ENCODE assay signal across 13 cellular contexts in genomic region chr22:20781272-20781990, GRCh38. TPM values are rescaled to one million over a fixed set of nuclear protein-coding genes. Genes with fewer than 3 reads are reported as not detected.
DNase-seq lines count a peak whose midpoint lies in the region; TF ChIP-seq lines count a peak whose summit lies in the region.
"Had no signal": no experiment of that assay in that cellular context is flagged by ENCODE, and none has a peak within 500 bp of the region (broad histone marks: within the 10 kb centered on the region; RNA-seq: fewer than 3 reads in every experiment).

No MANE protein-coding gene starts in this region.

- no peaks in the 10 kb centered on the region for H3K27me3 ChIP-seq in transverse colon

- H3K36me3 Mint-ChIP-seq in activated naive CD4-positive, alpha-beta T cell treated with anti-CD3 and anti-CD28 coated beads for 36 hours (ENCODE audit: low read depth), result peaks cover 1% of the 10 kb centered on the region
- peaks cover 17% of the 10 kb centered on the region for H3K36me3 Mint-ChIP-seq in activated naive CD4-positive, alpha-beta T cell treated with anti-CD3 and anti-CD28 coated beads, Interleukin-2, amount 10 ng/mL, durations not matched to agents 7 days and 5 days
- H3K36me3 Mint-ChIP-seq in T-helper 2 cell treated with Interferon-gamma antibody and Interleukin-4, amounts not matched to agents 5 μg/mL and 100 μg/mL, for 36 hours (ENCODE audit: low read depth), result peaks cover 9% of the 10 kb centered on the region
- H3K36me3 Mint-ChIP-seq in stimulated activated naive CD8-positive, alpha-beta T cell treated with anti-CD3 and anti-CD28 coated beads, Interleukin-15, Interleukin-2, amounts not matched to agents 100 ng/mL and 50 ng/mL, for 24 hours (ENCODE audit: low read depth), result peaks cover 8% of the 10 kb centered on the region

- H3K9me3 ChIP-seq in transverse colon, result no peaks in the 10 kb centered on the region

- DNase-seq in activated naive CD4-positive, alpha-beta T cell treated with anti-CD3 and anti-CD28 coated beads for 36 hours, result peak; percentile 37
- DNase-seq in activated naive CD4-positive, alpha-beta T cell treated with anti-CD3 and anti-CD28 coated beads, Interleukin-2, amount 10 ng/mL, durations not matched to agents 7 days and 5 days, result no peak
- peak; percentile 67 for DNase-seq in T-helper 2 cell treated with Interferon-gamma antibody and Interleukin-4, amounts not matched to agents 5 μg/mL and 100 μg/mL, for 36 hours (ENCODE audit: low spot score)
- DNase-seq in fibroblast of pulmonary artery (ENCODE audit: low read depth), result peak; percentile 30
- DNase-seq in transverse colon, result no peak
- DNase-seq in COR-L47 (lab: John Stamatoyannopoulos, UW), result no peak
- DNase-seq in EL, result no peak
- DNase-seq: DMS79 treated with DMSO at 0.1 percent for 48 hours; left colon; naive thymus-derived CD8-positive, alpha-beta T cell; NCI-H69 had no signal

- no peak for TF ChIP-seq POLR2A in transverse colon (IDR thresholded peaks at IDR 0.05)

- H3K4me3 ChIP-seq in fibroblast of pulmonary artery (replicated peaks; ENCODE audit: low read depth, low read length), result no peak overlapping the region
- no peak overlapping the region for H3K4me3 ChIP-seq in transverse colon
- H3K4me3 ChIP-seq: GM23338 had no signal

- H3K4me3 Mint-ChIP-seq in activated naive CD4-positive, alpha-beta T cell treated with anti-CD3 and anti-CD28 coated beads for 36 hours, result no peak overlapping the region
- no peak overlapping the region for H3K4me3 Mint-ChIP-seq in activated naive CD4-positive, alpha-beta T cell treated with anti-CD3 and anti-CD28 coated beads, Interleukin-2, amount 10 ng/mL, durations not matched to agents 7 days and 5 days
- H3K4me3 Mint-ChIP-seq in T-helper 2 cell treated with Interferon-gamma antibody and Interleukin-4, amounts not matched to agents 5 μg/mL and 100 μg/mL, for 36 hours, result no peak overlapping the region
- no peak overlapping the region for H3K4me3 Mint-ChIP-seq in stimulated activated naive CD8-positive, alpha-beta T cell treated with anti-CD3 and anti-CD28 coated beads, Interleukin-15, Interleukin-2, amounts not matched to agents 100 ng/mL and 50 ng/mL, for 24 hours
- H3K4me3 Mint-ChIP-seq: GM23338; naive thymus-derived CD8-positive, alpha-beta T cell had no signal

- WGBS in transverse colon (ENCODE audit: low coverage in 1 of 2), 2 donors, result 86 to 95% methylated on average over 8 to 11 of the region's 11 CpGs

- TF ChIP-seq CTCF in fibroblast of pulmonary artery (IDR thresholded peaks at IDR 0.05; ENCODE audit: low read length, missing control alignments) (no peak), transverse colon (IDR thresholded peaks at IDR 0.05) (no peak)

- TF ChIP-seq EP300 in transverse colon (IDR thresholded peaks at IDR 0.05; ENCODE audit: low read depth), result no peak

- H3K27me3 Mint-ChIP-seq in activated naive CD4-positive, alpha-beta T cell treated with anti-CD3 and anti-CD28 coated beads for 36 hours (ENCODE audit: low read depth), result no peaks in the 10 kb centered on the region
- H3K27me3 Mint-ChIP-seq in activated naive CD4-positive, alpha-beta T cell treated with anti-CD3 and anti-CD28 coated beads, Interleukin-2, amount 10 ng/mL, durations not matched to agents 7 days and 5 days, result no peaks in the 10 kb centered on the region
- H3K27me3 Mint-ChIP-seq in T-helper 2 cell treated with Interferon-gamma antibody and Interleukin-4, amounts not matched to agents 5 μg/mL and 100 μg/mL, for 36 hours (ENCODE audit: low read depth), result no peaks in the 10 kb centered on the region
- no peaks in the 10 kb centered on the region for H3K27me3 Mint-ChIP-seq in stimulated activated naive CD8-positive, alpha-beta T cell treated with anti-CD3 and anti-CD28 coated beads, Interleukin-15, Interleukin-2, amounts not matched to agents 100 ng/mL and 50 ng/mL, for 24 hours
- H3K27me3 Mint-ChIP-seq: naive thymus-derived CD8-positive, alpha-beta T cell had no signal

- H3K9me3 Mint-ChIP-seq in activated naive CD4-positive, alpha-beta T cell treated with anti-CD3 and anti-CD28 coated beads for 36 hours, result no peaks in the 10 kb centered on the region
- H3K9me3 Mint-ChIP-seq in activated naive CD4-positive, alpha-beta T cell treated with anti-CD3 and anti-CD28 coated beads, Interleukin-2, amount 10 ng/mL, durations not matched to agents 7 days and 5 days, result no peaks in the 10 kb centered on the region
- H3K9me3 Mint-ChIP-seq in T-helper 2 cell treated with Interferon-gamma antibody and Interleukin-4, amounts not matched to agents 5 μg/mL and 100 μg/mL, for 36 hours, result no peaks in the 10 kb centered on the region
- H3K9me3 Mint-ChIP-seq in stimulated activated naive CD8-positive, alpha-beta T cell treated with anti-CD3 and anti-CD28 coated beads, Interleukin-15, Interleukin-2, amounts not matched to agents 100 ng/mL and 50 ng/mL, for 24 hours, result no peaks in the 10 kb centered on the region
- H3K9me3 Mint-ChIP-seq: GM23338; naive thymus-derived CD8-positive, alpha-beta T cell had no signal

- peaks cover 0 to 9% (median 3%) of the 10 kb centered on the region in 4 donors for H3K36me3 ChIP-seq in transverse colon

- intact Hi-C loops in activated naive CD4-positive, alpha-beta T cell treated with anti-CD3 and anti-CD28 coated beads for 36 hours (cut with micrococcal nuclease), result no loop called here
- intact Hi-C loops in transverse colon (cut with DNase I; ENCODE audit: low total_unique reads), result no loop called here

- peaks cover 0 to 12% (median 7%) of the 10 kb centered on the region in 4 donors for H3K4me1 ChIP-seq in transverse colon

- CTCF ChIA-PET in activated naive CD4-positive, alpha-beta T cell treated with anti-CD3 and anti-CD28 coated beads for 36 hours (lab: Charles Lee), result interaction anchor here (0.6 kb wide), 1 partner anchor 93 kb away, joined by 3 read pairs; no protein-coding TSS in a partner anchor
- CTCF ChIA-PET in activated naive CD4-positive, alpha-beta T cell treated with anti-CD3 and anti-CD28 coated beads, Interleukin-2, amount 10 ng/mL, durations not matched to agents 7 days and 5 days (lab: Charles Lee), result no interaction called here

- no peak overlapping the region for H3K27ac ChIP-seq in transverse colon

- in situ Hi-C loops in transverse colon (cut with MboI; ENCODE audit: low pct_ligation_motif_present in 1 of 4, low pct_unique_long_range_greater_than_20kb in 1 of 4, low sequenced_read_pairs in 3 of 4), result no loop called here

- H3K4me1 Mint-ChIP-seq in activated naive CD4-positive, alpha-beta T cell treated with anti-CD3 and anti-CD28 coated beads for 36 hours (ENCODE audit: low read depth), result peaks cover 11% of the 10 kb centered on the region
- peaks cover 6% of the 10 kb centered on the region for H3K4me1 Mint-ChIP-seq in activated naive CD4-positive, alpha-beta T cell treated with anti-CD3 and anti-CD28 coated beads, Interleukin-2, amount 10 ng/mL, durations not matched to agents 7 days and 5 days
- peaks cover 5% of the 10 kb centered on the region for H3K4me1 Mint-ChIP-seq in T-helper 2 cell treated with Interferon-gamma antibody and Interleukin-4, amounts not matched to agents 5 μg/mL and 100 μg/mL, for 36 hours (ENCODE audit: low read depth)
- H3K4me1 Mint-ChIP-seq in stimulated activated naive CD8-positive, alpha-beta T cell treated with anti-CD3 and anti-CD28 coated beads, Interleukin-15, Interleukin-2, amounts not matched to agents 100 ng/mL and 50 ng/mL, for 24 hours (ENCODE audit: low read depth), result peaks cover 36% of the 10 kb centered on the region

- H3K27ac Mint-ChIP-seq in activated naive CD4-positive, alpha-beta T cell treated with anti-CD3 and anti-CD28 coated beads for 36 hours, result no peak overlapping the region
- H3K27ac Mint-ChIP-seq in activated naive CD4-positive, alpha-beta T cell treated with anti-CD3 and anti-CD28 coated beads, Interleukin-2, amount 10 ng/mL, durations not matched to agents 7 days and 5 days, result no peak overlapping the region
- H3K27ac Mint-ChIP-seq in T-helper 2 cell treated with Interferon-gamma antibody and Interleukin-4, amounts not matched to agents 5 μg/mL and 100 μg/mL, for 36 hours, result no peak overlapping the region
- peak overlapping the region; percentile 68 for H3K27ac Mint-ChIP-seq in stimulated activated naive CD8-positive, alpha-beta T cell treated with anti-CD3 and anti-CD28 coated beads, Interleukin-15, Interleukin-2, amounts not matched to agents 100 ng/mL and 50 ng/mL, for 24 hours
- H3K27ac Mint-ChIP-seq: GM23338 had no signal

RNA-seq across cellular contexts. Expression of gene SERPIND1, which starts 7.5 kb away (rescaled TPM):
- total RNA-seq in activated naive CD4-positive, alpha-beta T cell treated with anti-CD3 and anti-CD28 coated beads for 36 hours, result not detected
- total RNA-seq in transverse colon, result not detected
- total RNA-seq: GM23338; left colon; naive thymus-derived CD8-positive, alpha-beta T cell had no signal

Comparison
In these comparisons a context has a peak if more than half of its experiments do, and no peak if none do; other contexts are left out.
1. DNase-seq: peak in activated naive CD4-positive, alpha-beta T cell treated with anti-CD3 and anti-CD28 coated beads for 36 hours (single experiment), T-helper 2 cell treated with Interferon-gamma antibody and Interleukin-4, amounts not matched to agents 5 μg/mL and 100 μg/mL, for 36 hours (single experiment) and fibroblast of pulmonary artery (single experiment); none in activated naive CD4-positive, alpha-beta T cell treated with anti-CD3 and anti-CD28 coated beads, Interleukin-2, amount 10 ng/mL, durations not matched to agents 7 days and 5 days (single experiment), transverse colon (single experiment), COR-L47 (single experiment) and EL (single experiment).